In genomic region chr9:20242767-20243166, GRCh38 we compare ENCODE assay signal across 8 cellular contexts.
DNase-seq lines count a peak whose midpoint lies in the region; ATAC-seq, FAIRE-seq and TF ChIP-seq lines count a peak whose summit lies in the region.

No MANE protein-coding gene starts in this region.

- H3K27ac ChIP-seq in thyroid gland: no peak overlapping the region

- H3K9me3 ChIP-seq in thyroid gland: no peaks in the 10 kb centered on the region

- TF ChIP-seq CTCF in GM06990 (IDR thresholded peaks at IDR 0.05; ENCODE audit: insufficient read depth, low read length, poor library complexity, severe bottlenecking): no peak
- TF ChIP-seq CTCF in thyroid gland (IDR thresholded peaks at IDR 0.05): no peak

- intact Hi-C loops in thyroid gland (cut with DNase I): no loop called here

- DNase-seq in GM06990 (ENCODE audit: extremely low read depth, insufficient read length): peak; percentile 33
- peak; percentile 17 for DNase-seq in astrocyte of the hippocampus (ENCODE audit: low read depth, low spot score)
- no peak for DNase-seq in NCI-H345 (lab: John Stamatoyannopoulos, UW)
- DNase-seq in amygdala (lab: John Stamatoyannopoulos, UW): no peak
- DNase-seq in thyroid gland: no peak
- no peak for DNase-seq in frontal cortex (ENCODE audit: low spot score in 2 of 2)

- WGBS in thyroid gland, 2 donors: 56 to 68% methylated on average over 5 of the region's 5 CpGs

- H3K4me3 ChIP-seq in GM06990 (replicated peaks; ENCODE audit: low read depth, low read length): no peak overlapping the region
- no peak overlapping the region for H3K4me3 ChIP-seq in thyroid gland (replicated peaks in 1 of 3)

- H3K27me3 ChIP-seq in GM06990 (replicated peaks; ENCODE audit: control insufficient read depth, insufficient read depth, low read length) (no peaks in the 10 kb centered on the region; the same call in 1 of the 2 replicates), thyroid gland (no peaks in the 10 kb centered on the region)

- TF ChIP-seq POLR2A in thyroid gland (IDR thresholded peaks at IDR 0.05): no peak

- H3K36me3 ChIP-seq in GM06990 (ENCODE audit: control insufficient read depth, insufficient read depth, low read length): no peaks in the 10 kb centered on the region
- H3K36me3 ChIP-seq in thyroid gland: no peaks in the 10 kb centered on the region

- ATAC-seq in GM21367 (IDR thresholded peaks at IDR 0.05; ENCODE audit: unreplicated experiment) (peak; percentile 95), HG03558 (IDR thresholded peaks at IDR 0.05; ENCODE audit: extremely low read depth, unreplicated experiment) (peak; percentile 57)

- H3K4me1 ChIP-seq in thyroid gland: peaks cover 0 to 5% of the 10 kb centered on the region in 2 donors

- no peak for FAIRE-seq in frontal cortex (lab: Jason Lieb, UNC)

Comparison
In these comparisons a context has a peak if more than half of its experiments do, and no peak if none do; other contexts are left out.
1. DNase-seq: peak in GM06990 (single experiment) and astrocyte of the hippocampus (single experiment); none in NCI-H345 (single experiment), amygdala (0 of 56), thyroid gland (0 of 2) and frontal cortex (0 of 2).